In genomic region chr17:40696651-40697072, GRCh38 we compare ENCODE assay signal across 20 cellular contexts. TPM values are rescaled to one million over a fixed set of nuclear protein-coding genes. Genes with fewer than 3 reads are reported as not detected.
A peak's percentile ranks its signal among the peaks of the same experiment; 100 is the strongest.
DNase-seq lines count a peak whose midpoint lies in the region; ATAC-seq and TF ChIP-seq lines count a peak whose summit lies in the region.
"Had no signal": no experiment of that assay in that cellular context is flagged by ENCODE, and none has a peak within 500 bp of the region (broad histone marks: within the 10 kb centered on the region; RNA-seq: fewer than 3 reads in every experiment).

No MANE protein-coding gene starts in this region.

- H3K9me3 Mint-ChIP-seq in CD8-positive, alpha-beta memory T cell, result no peaks in the 10 kb centered on the region
- H3K9me3 Mint-ChIP-seq: activated CD4-positive, alpha-beta T cell treated with anti-CD3 and anti-CD28 coated beads, Interleukin-2, amount 10 ng/mL, durations not matched to agents 7 days and 5 days; activated naive CD4-positive, alpha-beta T cell treated with anti-CD3 and anti-CD28 coated beads for 36 hours had no signal

- no peak for ATAC-seq in GM18511 (IDR thresholded peaks at IDR 0.05; ENCODE audit: unreplicated experiment)
- ATAC-seq: heart left ventricle had no signal

- H3K9me3 ChIP-seq in PC-9 (ENCODE audit: insufficient read depth, low read depth) (no peaks in the 10 kb centered on the region), uterus (no peaks in the 10 kb centered on the region)
- H3K9me3 ChIP-seq in CD8-positive, alpha-beta memory T cell (ENCODE audit: low read length), result no peaks in the 10 kb centered on the region
- H3K9me3 ChIP-seq: heart left ventricle, SJCRH30, thyroid gland had no signal

- no peaks in the 10 kb centered on the region for H4K20me1 ChIP-seq in PC-9 (ENCODE audit: insufficient read depth)

- H3K27me3 Mint-ChIP-seq in CD8-positive, alpha-beta memory T cell, result peaks cover 19 to 56% of the 10 kb centered on the region in 2 donors

- H3K27ac ChIP-seq in PC-9 (peak overlapping the region; percentile 42), uterus (no peak overlapping the region)
- no peak overlapping the region for H3K27ac ChIP-seq in CD8-positive, alpha-beta memory T cell (ENCODE audit: low read depth, low read length)
- H3K27ac ChIP-seq: coronary artery, heart left ventricle, SJCRH30, thyroid gland had no signal

- TF ChIP-seq POLR2A in uterus (IDR thresholded peaks at IDR 0.05), result no peak

- no peaks in the 10 kb centered on the region for H3K79me2 ChIP-seq in PC-9 (ENCODE audit: low read depth)

- POLR2A ChIA-PET in PC-9 (lab: Charles Lee; ENCODE audit: unreplicated experiment), result no interaction called here
- POLR2A ChIA-PET in CD8-positive, alpha-beta memory T cell (lab: Charles Lee), result no interaction called here

- intact Hi-C loops in PC-9 (cut with micrococcal nuclease; ENCODE audit: unreplicated experiment), result no loop called here
- intact Hi-C loops in uterus (cut with DNase I; ENCODE audit: low total_unique reads), result no loop called here

- no peaks in the 10 kb centered on the region for H3K36me3 ChIP-seq in PC-9 (ENCODE audit: low read depth)
- H3K36me3 ChIP-seq in uterus, result no peaks in the 10 kb centered on the region
- H3K36me3 ChIP-seq in CD8-positive, alpha-beta memory T cell (ENCODE audit: insufficient read depth, low read length), result no peaks in the 10 kb centered on the region
- H3K36me3 ChIP-seq: heart left ventricle, SJCRH30, thyroid gland had no signal

- peaks cover 35% of the 10 kb centered on the region for H3F3A ChIP-seq in PC-9 (ENCODE audit: insufficient read depth, low read depth)

- peak overlapping the region; percentile 13; the same call in 1 of the 2 replicates for H3K4me2 ChIP-seq in PC-9

- no peaks in the 10 kb centered on the region for H3K9me2 ChIP-seq in PC-9 (ENCODE audit: insufficient read depth)

- H3K4me1 ChIP-seq in PC-9 (replicated peaks; ENCODE audit: insufficient read depth) (peaks cover 40% of the 10 kb centered on the region), uterus (no peaks in the 10 kb centered on the region)
- H3K4me1 ChIP-seq in CD8-positive, alpha-beta memory T cell (ENCODE audit: insufficient read depth, low read length), result no peaks in the 10 kb centered on the region
- H3K4me1 ChIP-seq: heart left ventricle, SJCRH30, thyroid gland had no signal

- no peak overlapping the region for H3K4me3 Mint-ChIP-seq in CD8-positive, alpha-beta memory T cell
- H3K4me3 Mint-ChIP-seq: activated CD4-positive, alpha-beta T cell treated with anti-CD3 and anti-CD28 coated beads, Interleukin-2, amount 10 ng/mL, durations not matched to agents 7 days and 5 days; activated naive CD4-positive, alpha-beta T cell treated with anti-CD3 and anti-CD28 coated beads for 36 hours had no signal

- H3K27me3 ChIP-seq in PC-9 (ENCODE audit: insufficient read depth, low read depth), result no peaks in the 10 kb centered on the region
- H3K27me3 ChIP-seq in uterus, result no peaks in the 10 kb centered on the region
- no peaks in the 10 kb centered on the region for H3K27me3 ChIP-seq in CD8-positive, alpha-beta memory T cell (ENCODE audit: insufficient read depth, low read length, poor library complexity, severe bottlenecking)
- H3K27me3 ChIP-seq: thyroid gland had no signal

- H3K4me1 Mint-ChIP-seq in CD8-positive, alpha-beta memory T cell, result no peaks in the 10 kb centered on the region
- H3K4me1 Mint-ChIP-seq: activated CD4-positive, alpha-beta T cell treated with anti-CD3 and anti-CD28 coated beads, Interleukin-2, amount 10 ng/mL, durations not matched to agents 7 days and 5 days had no signal

- H3K27ac Mint-ChIP-seq in CD8-positive, alpha-beta memory T cell, result no peak overlapping the region
- H3K27ac Mint-ChIP-seq: activated CD4-positive, alpha-beta T cell treated with anti-CD3 and anti-CD28 coated beads, Interleukin-2, amount 10 ng/mL, durations not matched to agents 7 days and 5 days; activated naive CD4-positive, alpha-beta T cell treated with anti-CD3 and anti-CD28 coated beads for 36 hours had no signal

- no TSS peak for BruUV-seq in PC-9 (replicated peaks; lab: Mats Ljungman, UMichigan)

- peaks cover 0 to 5% (median 0%) of the 10 kb centered on the region in 3 donors for H3K36me3 Mint-ChIP-seq in CD8-positive, alpha-beta memory T cell

- TF ChIP-seq CTCF in PC-9 (conservative IDR thresholded peaks at IDR 0.05) (no peak), uterus (IDR thresholded peaks at IDR 0.05) (no peak)

- DNase-seq in PC-9 (peak in 1 of 2 experiments; percentile 84), fibroblast of gingiva (ENCODE audit: low read depth) (peak; percentile 5), renal cortical epithelial cell (ENCODE audit: low read depth) (peak; percentile 81), uterus (no peak)
- DNase-seq in CD8-positive, alpha-beta memory T cell, result no peak
- DNase-seq: activated CD4-positive, alpha-beta T cell treated with anti-CD3 and anti-CD28 coated beads, Interleukin-2, amount 10 ng/mL, durations not matched to agents 7 days and 5 days; activated naive CD4-positive, alpha-beta T cell treated with anti-CD3 and anti-CD28 coated beads for 36 hours; activated T-cell treated with anti-CD3 and anti-CD28 coated beads for 4 hours; heart left ventricle; Karpas-422; NCI-H2227 treated with DMSO at 0.1 percent for 48 hours; SJCRH30; stimulated activated CD4-positive, alpha-beta T cell treated with anti-CD3 and anti-CD28 coated beads, Interleukin-4, amount 100 ng/mL, for 4 hours; thyroid gland had no signal

- H3K4me3 ChIP-seq in PC-9 (no peak overlapping the region), uterus (no peak overlapping the region)
- H3K4me3 ChIP-seq in CD8-positive, alpha-beta memory T cell (ENCODE audit: low read length), result no peak overlapping the region
- H3K4me3 ChIP-seq: coronary artery, heart left ventricle, SJCRH30, thyroid gland had no signal

- H2AFZ ChIP-seq in PC-9, result 0 out of 2 replicates have a peak overlapping the region, but pooled peaks have one; percentile 20

- CTCF ChIA-PET in PC-9 (lab: Charles Lee), result no interaction called here
- CTCF ChIA-PET in CD8-positive, alpha-beta memory T cell (lab: Charles Lee), result no interaction called here

RNA-seq across cellular contexts. Expression of gene KRT24, which starts 6.9 kb away (rescaled TPM):
- not detected in 2 replicates for total RNA-seq in PC-9 (2021)
- not detected in 2 replicates for total RNA-seq in renal cortical epithelial cell
- total RNA-seq in uterus, result not detected
- total RNA-seq in CD8-positive, alpha-beta memory T cell, result not detected
- polyA plus RNA-seq in CD8-positive, alpha-beta memory T cell, result not detected
- total RNA-seq: activated CD4-positive, alpha-beta T cell treated with anti-CD3 and anti-CD28 coated beads, Interleukin-2, amount 10 ng/mL, durations not matched to agents 7 days and 5 days; activated naive CD4-positive, alpha-beta T cell treated with anti-CD3 and anti-CD28 coated beads for 36 hours; heart left ventricle; osteoblast; SJCRH30; skeletal muscle tissue; thyroid gland had no signal
- polyA plus RNA-seq: heart left ventricle had no signal

RNA-seq across cellular contexts. Expression of gene KRT222, which starts 31.7 kb away (rescaled TPM):
- total RNA-seq in PC-9 (2021) (not detected in 2 replicates), renal cortical epithelial cell (1.7 and 10.9 TPM in 2 replicates), uterus (1 to 10 TPM in 3 of 4 donors, not detected in 1; 1.6 to 4.2 (median 2.6) TPM)
- total RNA-seq in CD8-positive, alpha-beta memory T cell, result not detected
- polyA plus RNA-seq in CD8-positive, alpha-beta memory T cell, result not detected
- total RNA-seq: activated CD4-positive, alpha-beta T cell treated with anti-CD3 and anti-CD28 coated beads, Interleukin-2, amount 10 ng/mL, durations not matched to agents 7 days and 5 days; activated naive CD4-positive, alpha-beta T cell treated with anti-CD3 and anti-CD28 coated beads for 36 hours; SJCRH30 had no signal
- polyA plus RNA-seq: heart left ventricle had no signal

RNA-seq across cellular contexts. Expression of gene SMARCE1, which starts 49.0 kb away (rescaled TPM):
- total RNA-seq in PC-9 (2021) (75.0 and 90.8 TPM in 2 replicates), renal cortical epithelial cell (70.5 and 126 TPM in 2 replicates), uterus (100 to 1,000 TPM; 109 to 401 (median 159) TPM)
- total RNA-seq in CD8-positive, alpha-beta memory T cell, result 100 to 1,000 TPM; 101 to 108 TPM
- 216 TPM for polyA plus RNA-seq in CD8-positive, alpha-beta memory T cell

RNA-seq across cellular contexts. Expression of gene KRT25, which starts 58.5 kb away (rescaled TPM):
- total RNA-seq in PC-9 (2021), result not detected in 2 replicates
- not detected in 2 replicates for total RNA-seq in renal cortical epithelial cell
- total RNA-seq in uterus, result not detected
- total RNA-seq in CD8-positive, alpha-beta memory T cell, result not detected
- not detected for polyA plus RNA-seq in CD8-positive, alpha-beta memory T cell
- total RNA-seq: activated CD4-positive, alpha-beta T cell treated with anti-CD3 and anti-CD28 coated beads, Interleukin-2, amount 10 ng/mL, durations not matched to agents 7 days and 5 days; activated naive CD4-positive, alpha-beta T cell treated with anti-CD3 and anti-CD28 coated beads for 36 hours; heart left ventricle; mucosa of gallbladder; osteoblast; SJCRH30; skeletal muscle tissue; thyroid gland had no signal
- polyA plus RNA-seq: esophagus, heart left ventricle had no signal

Comparison
In these comparisons a context has a peak if more than half of its experiments do, and no peak if none do; other contexts are left out.
1. DNase-seq: peak in fibroblast of gingiva (single experiment) and renal cortical epithelial cell (single experiment); none in uterus (0 of 2) and CD8-positive, alpha-beta memory T cell (0 of 5).